Comparison of ENCODE assay signal across 22 cellular contexts in the genomic region with DNA sequence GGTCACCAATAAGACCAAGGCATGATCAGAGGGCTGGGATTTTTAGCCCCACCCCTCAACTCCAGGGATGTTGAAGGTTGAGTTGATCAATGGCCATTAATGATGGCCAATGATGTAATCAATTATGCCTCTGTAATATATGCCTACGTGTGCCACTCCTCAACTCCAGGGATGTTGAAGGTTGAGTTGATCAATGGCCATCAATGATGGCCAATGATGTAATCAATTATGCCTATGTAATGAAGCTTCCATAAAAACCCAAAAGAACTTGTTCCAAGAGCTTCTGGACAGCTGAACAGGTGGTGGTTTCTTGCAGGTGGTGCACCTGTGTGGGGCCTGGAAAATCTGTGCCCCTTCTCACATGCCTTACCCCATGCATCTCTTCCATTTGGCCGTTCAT. TPM values are rescaled to one million over a fixed set of nuclear protein-coding genes. Genes with fewer than 3 reads are reported as not detected.
DNase-seq lines count a peak whose midpoint lies in the region; ATAC-seq, FAIRE-seq and TF ChIP-seq lines count a peak whose summit lies in the region.
"Had no signal": no experiment of that assay in that cellular context is flagged by ENCODE, and none has a peak within 500 bp of the region (broad histone marks: within the 10 kb centered on the region; RNA-seq: fewer than 3 reads in every experiment).

No MANE protein-coding gene starts in this region.

- CTCF ChIA-PET in CD4-positive, alpha-beta T cell (lab: Charles Lee), result interaction anchor here (1.1 to 4.2 kb wide), 3 partner anchors 62 to 72 kb away, joined by 3 to 25 read pairs (median 4); partner anchors contain the start of gene M6PR
- CTCF ChIA-PET in CD4-positive, alpha-beta memory T cell (lab: Charles Lee; ENCODE audit: partially characterized antibody), result interaction anchor here (0.9 to 21.2 kb wide), 6 partner anchors 10 to 72 kb away, joined by 3 to 561 read pairs (median 8); partner anchors contain the start of gene M6PR

- no peak for DNase-seq in CD4-positive, alpha-beta T cell
- no peak for DNase-seq in CD4-positive, alpha-beta memory T cell
- no peak for DNase-seq in immature natural killer cell
- no peak for DNase-seq in HT-29 (ENCODE audit: low spot score)
- DNase-seq in GM19239 (ENCODE audit: insufficient read length, low spot score), result no peak
- DNase-seq in ascending aorta (ENCODE audit: low spot score in 2 of 2), result no peak
- DNase-seq: ACHN; BE2C; C1 segment of cervical spinal cord; CD4-positive, CD25-positive, alpha-beta regulatory T cell; COR-L47; DMS 273 treated with DMSO at 0.1 percent for 48 hours; DMS53; DND-41; EL; GM23248; IMR-90 had no signal

- no peak overlapping the region for H3K4me3 ChIP-seq in CD4-positive, alpha-beta memory T cell (ENCODE audit: low read length in 2 of 2)
- H3K4me3 ChIP-seq in ascending aorta, result no peak overlapping the region
- H3K4me3 ChIP-seq: GM12878, GM23248, HAP-1, K562 had no signal

- intact Hi-C loops in CD4-positive, alpha-beta T cell (cut with DNase I, micrococcal nuclease), result loop anchor here in 1 of 2 experiments (5.0 kb wide), 1 partner anchor 35 kb away; the partner anchor contains the start of gene KLRG1
- intact Hi-C loops in CD4-positive, alpha-beta memory T cell (cut with micrococcal nuclease), result no loop called here
- intact Hi-C loops in ascending aorta (cut with DNase I), result no loop called here

- peaks cover 6% of the 10 kb centered on the region for H3K9me3 ChIP-seq in CD4-positive, alpha-beta T cell (ENCODE audit: control insufficient read depth, low read length)
- peaks cover 0 to 1% of the 10 kb centered on the region in 2 donors for H3K9me3 ChIP-seq in CD4-positive, alpha-beta memory T cell (ENCODE audit: control insufficient read depth in 1 of 2, low read length in 2 of 2)
- H3K9me3 ChIP-seq in ascending aorta, result peaks cover 2 to 8% of the 10 kb centered on the region in 2 donors
- H3K9me3 ChIP-seq: BE2C, HAP-1 had no signal

- no peak for TF ChIP-seq CTCF in CD4-positive, alpha-beta T cell (IDR thresholded peaks at IDR 0.05)
- TF ChIP-seq CTCF in ascending aorta (IDR thresholded peaks at IDR 0.05), result no peak

- peaks cover 47% of the 10 kb centered on the region for H3K4me1 Mint-ChIP-seq in CD4-positive, alpha-beta T cell (ENCODE audit: low read depth)
- peaks cover 20 to 24% (median 23%) of the 10 kb centered on the region in 4 donors for H3K4me1 Mint-ChIP-seq in CD4-positive, alpha-beta memory T cell
- peaks cover 25% of the 10 kb centered on the region for H3K4me1 Mint-ChIP-seq in activated naive CD8-positive, alpha-beta T cell (ENCODE audit: low read depth)
- peaks cover 16 to 18% of the 10 kb centered on the region in 2 donors for H3K4me1 Mint-ChIP-seq in immature natural killer cell

- H3K4me3 Mint-ChIP-seq in CD4-positive, alpha-beta T cell, result no peak overlapping the region
- H3K4me3 Mint-ChIP-seq in CD4-positive, alpha-beta memory T cell, result peak overlapping the region in 4 of 8 donors; percentile 27 to 67 (median 53)
- no peak overlapping the region for H3K4me3 Mint-ChIP-seq in activated naive CD8-positive, alpha-beta T cell
- no peak overlapping the region for H3K4me3 Mint-ChIP-seq in immature natural killer cell

- H3K27me3 ChIP-seq in CD4-positive, alpha-beta T cell (ENCODE audit: control insufficient read depth, insufficient read depth, low read length), result no peaks in the 10 kb centered on the region
- no peaks in the 10 kb centered on the region for H3K27me3 ChIP-seq in CD4-positive, alpha-beta memory T cell (ENCODE audit: insufficient read depth, low read length)
- H3K27me3 ChIP-seq in ascending aorta, result no peaks in the 10 kb centered on the region
- H3K27me3 ChIP-seq: BE2C had no signal

- peaks cover 10% of the 10 kb centered on the region for H3K9me3 Mint-ChIP-seq in CD4-positive, alpha-beta T cell
- peaks cover 0 to 32% (median 23%) of the 10 kb centered on the region in 8 donors for H3K9me3 Mint-ChIP-seq in CD4-positive, alpha-beta memory T cell
- H3K9me3 Mint-ChIP-seq in activated naive CD8-positive, alpha-beta T cell (ENCODE audit: low read depth), result peaks cover 11% of the 10 kb centered on the region
- H3K9me3 Mint-ChIP-seq in immature natural killer cell, result peaks cover 4 to 18% (median 11%) of the 10 kb centered on the region in 6 donors

- peak overlapping the region; percentile 7 for H3K27ac ChIP-seq in CD4-positive, alpha-beta T cell (ENCODE audit: low read depth, low read length)
- peak overlapping the region; percentile 10 for H3K27ac ChIP-seq in CD4-positive, alpha-beta memory T cell (ENCODE audit: low read depth, low read length)
- no peak overlapping the region for H3K27ac ChIP-seq in ascending aorta
- H3K27ac ChIP-seq: GM23248 had no signal

- FAIRE-seq in GM19239 (lab: Jason Lieb, UNC), result no peak
- FAIRE-seq: A204.1, GM12878, K562 had no signal

- ATAC-seq in CD4-positive, alpha-beta T cell (ENCODE audit: poor library complexity), result no peak
- ATAC-seq: GM12878, K562 had no signal

- no peak overlapping the region for H3K27ac Mint-ChIP-seq in CD4-positive, alpha-beta T cell
- H3K27ac Mint-ChIP-seq in CD4-positive, alpha-beta memory T cell, result peak overlapping the region in 6 of 7 donors; percentile 9 to 86 (median 76)
- H3K27ac Mint-ChIP-seq in activated naive CD8-positive, alpha-beta T cell, result peak overlapping the region; percentile 72
- H3K27ac Mint-ChIP-seq in immature natural killer cell, result peak overlapping the region; percentile 26 to 77 (median 56)

- POLR2A ChIA-PET in CD4-positive, alpha-beta T cell (lab: Charles Lee), result interaction anchor here (0.9 to 8.6 kb wide), 2 partner anchors 16 to 72 kb away, joined by 3 to 70 read pairs; partner anchors contain the start of gene M6PR
- POLR2A ChIA-PET in CD4-positive, alpha-beta memory T cell (lab: Charles Lee; ENCODE audit: partially characterized antibody), result interaction anchor here (0.6 to 19.6 kb wide), 11 partner anchors 11 to 325 kb away, joined by 3 to 492 read pairs (median 4); partner anchors contain the start of genes M6PR and RIMKLB

- no peaks in the 10 kb centered on the region for H3K36me3 ChIP-seq in CD4-positive, alpha-beta memory T cell (ENCODE audit: insufficient read depth, low read length)
- no peaks in the 10 kb centered on the region for H3K36me3 ChIP-seq in ascending aorta
- H3K36me3 ChIP-seq: BE2C, HAP-1 had no signal

- no peaks in the 10 kb centered on the region for H3K27me3 Mint-ChIP-seq in CD4-positive, alpha-beta T cell
- no peaks in the 10 kb centered on the region for H3K27me3 Mint-ChIP-seq in CD4-positive, alpha-beta memory T cell
- H3K27me3 Mint-ChIP-seq in activated naive CD8-positive, alpha-beta T cell, result no peaks in the 10 kb centered on the region
- H3K27me3 Mint-ChIP-seq in immature natural killer cell (ENCODE audit: low read depth in 3 of 3), result peaks cover 2 to 5% (median 3%) of the 10 kb centered on the region in 3 donors
- H3K27me3 Mint-ChIP-seq: CD4-positive, CD25-positive, alpha-beta regulatory T cell had no signal

- H3K36me3 Mint-ChIP-seq in CD4-positive, alpha-beta T cell (ENCODE audit: low read depth), result peaks cover 25% of the 10 kb centered on the region
- peaks cover 21 to 33% of the 10 kb centered on the region in 2 donors for H3K36me3 Mint-ChIP-seq in CD4-positive, alpha-beta memory T cell
- peaks cover 6% of the 10 kb centered on the region for H3K36me3 Mint-ChIP-seq in activated naive CD8-positive, alpha-beta T cell
- peaks cover 10 to 24% (median 21%) of the 10 kb centered on the region in 3 donors for H3K36me3 Mint-ChIP-seq in immature natural killer cell

- peaks cover 58% of the 10 kb centered on the region for H3K4me1 ChIP-seq in CD4-positive, alpha-beta memory T cell (ENCODE audit: insufficient read depth, low read length)
- no peaks in the 10 kb centered on the region for H3K4me1 ChIP-seq in ascending aorta
- H3K4me1 ChIP-seq: BE2C, HAP-1 had no signal

RNA-seq across cellular contexts. Expression of gene KLRG1, which starts 33.2 kb away (rescaled TPM):
- 10 to 100 TPM in 1 of 2 experiments, 1 to 10 TPM in 1; 8.4 to 10.5 TPM for total RNA-seq in CD4-positive, alpha-beta T cell
- total RNA-seq in CD4-positive, alpha-beta memory T cell, result 10 to 100 TPM; 51.2 to 55.8 TPM
- 100 to 1,000 TPM in 1 of 2 donors, 10 to 100 TPM in 1; 98.9 to 161 TPM for polyA plus RNA-seq in CD4-positive, alpha-beta memory T cell
- polyA plus RNA-seq in immature natural killer cell, result 100 to 1,000 TPM; 183 to 569 (median 308) TPM
- total RNA-seq in HT-29 (2014; rRNA removed; shearing (Covaris generic)), result not detected in 2 replicates
- 0.53 TPM for total RNA-seq in ascending aorta
- total RNA-seq: GM23248 had no signal

Comparison
In these comparisons a context has a peak if more than half of its experiments do, and no peak if none do; other contexts are left out.
1. H3K27ac ChIP-seq: peak in CD4-positive, alpha-beta T cell (single experiment) and CD4-positive, alpha-beta memory T cell (single experiment); none in ascending aorta (0 of 2).
2. RNA of gene KLRG1, which starts 33.2 kb away (total RNA-seq): 51.2 to 55.8 TPM in CD4-positive, alpha-beta memory T cell; 8.4 to 10.5 TPM in CD4-positive, alpha-beta T cell, 0.53 TPM in ascending aorta (single experiment) and not detected in HT-29; every median in the first group is over 4 times any median in the second.